ENCODE assay signal across 15 cellular contexts in the genomic region with DNA sequence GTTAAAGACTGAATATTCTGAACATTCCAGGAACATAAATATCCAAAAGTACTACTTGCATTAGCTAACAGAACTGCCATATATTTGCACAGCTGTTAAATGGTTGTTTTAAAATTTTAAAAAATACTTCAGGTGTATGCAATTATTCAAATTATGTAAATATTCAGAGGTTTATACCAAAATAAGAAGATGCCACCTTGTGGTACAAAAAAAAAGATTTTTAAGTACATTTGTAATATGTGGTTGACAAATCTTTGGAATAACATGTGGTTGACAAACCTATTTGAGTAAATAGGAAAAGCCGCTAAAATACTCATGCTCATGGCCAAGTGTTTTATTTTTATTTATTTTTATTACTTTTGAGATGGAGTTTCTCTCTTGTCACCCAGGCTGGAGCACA.
A peak's percentile ranks its signal among the peaks of the same experiment; 100 is the strongest.
DNase-seq lines count a peak whose midpoint lies in the region; ATAC-seq and TF ChIP-seq lines count a peak whose summit lies in the region.
"Had no signal": no experiment of that assay in that cellular context is flagged by ENCODE, and none has a peak within 500 bp of the region (broad histone marks: within the 10 kb centered on the region; RNA-seq: fewer than 3 reads in every experiment).

No MANE protein-coding gene starts in this region.

- no peaks in the 10 kb centered on the region for H3K9me2 ChIP-seq in HCT116 (ENCODE audit: insufficient read depth)

- no peak overlapping the region for H3K27ac Mint-ChIP-seq in mesothelial cell of epicardium
- no peak overlapping the region for H3K27ac Mint-ChIP-seq in activated T-helper 1 cell treated with anti-CD3 and anti-CD28 coated beads, Interleukin-12 subunit alpha, Interleukin-12 subunit beta, Interleukin-2, Interleukin-4 antibody, amounts not matched to agents 30 ng/mL and 10 ng/mL and 1 ng/mL, durations not matched to agents 14 hours and 24 hours and 36 hours
- H3K27ac Mint-ChIP-seq: nephron had no signal

- no peaks in the 10 kb centered on the region for H4K20me1 ChIP-seq in HCT116 (ENCODE audit: insufficient read depth)
- H4K20me1 ChIP-seq in mammary epithelial cell (ENCODE audit: insufficient read depth, low read length) = no peaks in the 10 kb centered on the region

- no peaks in the 10 kb centered on the region for H3K9me3 ChIP-seq in HCT116 (ENCODE audit: control insufficient read depth in 1 of 2, insufficient read depth in 1 of 2, low read depth in 1 of 2, low read length in 2 of 2)
- H3K9me3 ChIP-seq in mammary epithelial cell (replicated peaks; ENCODE audit: insufficient read depth, low read length) = no peaks in the 10 kb centered on the region
- no peaks in the 10 kb centered on the region for H3K9me3 ChIP-seq in gastroesophageal sphincter
- H3K9me3 ChIP-seq: Caco-2, colonic mucosa, lower lobe of right lung, transverse colon had no signal

- H3K4me1 ChIP-seq in HCT116 (ENCODE audit: control insufficient read depth in 1 of 2, insufficient read depth in 2 of 2, low read length in 2 of 2) (no peaks in the 10 kb centered on the region), mammary epithelial cell (ENCODE audit: insufficient read depth, low read length) (no peaks in the 10 kb centered on the region), gastroesophageal sphincter (no peaks in the 10 kb centered on the region)
- H3K4me1 ChIP-seq: Caco-2, colonic mucosa, esophagus muscularis mucosa, lower lobe of right lung, transverse colon had no signal

- H3K36me3 Mint-ChIP-seq in mesothelial cell of epicardium = no peaks in the 10 kb centered on the region
- no peaks in the 10 kb centered on the region for H3K36me3 Mint-ChIP-seq in activated T-helper 1 cell treated with anti-CD3 and anti-CD28 coated beads, Interleukin-12 subunit alpha, Interleukin-12 subunit beta, Interleukin-2, Interleukin-4 antibody, amounts not matched to agents 30 ng/mL and 10 ng/mL and 1 ng/mL, durations not matched to agents 14 hours and 24 hours and 36 hours (ENCODE audit: low read depth)

- no peak for TF ChIP-seq EP300 in gastroesophageal sphincter (IDR thresholded peaks at IDR 0.05)

- no peak overlapping the region for H3K4me3 Mint-ChIP-seq in mesothelial cell of epicardium
- no peak overlapping the region for H3K4me3 Mint-ChIP-seq in activated T-helper 1 cell treated with anti-CD3 and anti-CD28 coated beads, Interleukin-12 subunit alpha, Interleukin-12 subunit beta, Interleukin-2, Interleukin-4 antibody, amounts not matched to agents 30 ng/mL and 10 ng/mL and 1 ng/mL, durations not matched to agents 14 hours and 24 hours and 36 hours
- H3K4me3 Mint-ChIP-seq: nephron had no signal

- DNase-seq in HCT116 (ENCODE audit: low read depth, low spot score) (no peak), NCI-H446 treated with DMSO at 0.1 percent for 48 hours (lab: John Stamatoyannopoulos, UW) (peak; percentile 49), mammary epithelial cell (no peak), mesothelial cell of epicardium (ENCODE audit: low spot score in 2 of 2, unreplicated experiment in 2 of 2) (no peak)
- DNase-seq in activated T-helper 1 cell treated with anti-CD3 and anti-CD28 coated beads, Interleukin-12 subunit alpha, Interleukin-12 subunit beta, Interleukin-2, Interleukin-4 antibody, amounts not matched to agents 30 ng/mL and 10 ng/mL and 1 ng/mL, durations not matched to agents 14 hours and 24 hours and 36 hours (ENCODE audit: low spot score) = no peak
- DNase-seq: activated CD4-positive, alpha-beta T cell treated with anti-CD3 and anti-CD28 coated beads, Interleukin-2, amount 50 U/mL, for 1 hour; activated T-cell treated with anti-CD3 and anti-CD28 coated beads, Interleukin-2, amount 50 U/mL, for 48 hours; Caco-2; colonic mucosa; lower lobe of right lung; transverse colon had no signal

- TF ChIP-seq POLR2A in HCT116 (IDR thresholded peaks at IDR 0.05; ENCODE audit: borderline replicate concordance, extremely low read depth, insufficient read depth, insufficient read length) (no peak), gastroesophageal sphincter (IDR thresholded peaks at IDR 0.05) (no peak)

- H3K9me3 Mint-ChIP-seq in mesothelial cell of epicardium = peaks cover 6% of the 10 kb centered on the region
- no peaks in the 10 kb centered on the region for H3K9me3 Mint-ChIP-seq in activated T-helper 1 cell treated with anti-CD3 and anti-CD28 coated beads, Interleukin-12 subunit alpha, Interleukin-12 subunit beta, Interleukin-2, Interleukin-4 antibody, amounts not matched to agents 30 ng/mL and 10 ng/mL and 1 ng/mL, durations not matched to agents 14 hours and 24 hours and 36 hours
- H3K9me3 Mint-ChIP-seq: nephron had no signal

- RAD21 ChIA-PET in HCT116 (lab: Charles Lee; ENCODE audit: low non-redundant PET in 1 of 2, low total read pairs in 2 of 2, uncharacterized antibody in 2 of 2, unreplicated experiment in 2 of 2) = interaction anchor here (1.0 to 1.1 kb wide), 2 partner anchors 109 kb away, joined by 4 to 8 read pairs; no protein-coding TSS in a partner anchor

- H3K4me3 ChIP-seq in HCT116 (replicated peaks in 1 of 2; ENCODE audit: low read depth in 1 of 2, low read length in 2 of 2) (no peak overlapping the region), mammary epithelial cell (replicated peaks in 1 of 3; ENCODE audit: insufficient read depth in 1 of 3, low read depth in 2 of 3, low read length in 3 of 3) (no peak overlapping the region), gastroesophageal sphincter (no peak overlapping the region)
- H3K4me3 ChIP-seq: colonic mucosa, esophagus muscularis mucosa, lower lobe of right lung, transverse colon had no signal

- H3K27ac ChIP-seq in HCT116 (ENCODE audit: low read depth, low read length) (no peak overlapping the region), mammary epithelial cell (ENCODE audit: insufficient read depth, low read depth, low read length) (no peak overlapping the region), gastroesophageal sphincter (no peak overlapping the region)
- H3K27ac ChIP-seq: colonic mucosa, esophagus muscularis mucosa, lower lobe of right lung, transverse colon had no signal

- H3K27me3 ChIP-seq in HCT116 (ENCODE audit: insufficient read depth, low read length) (no peaks in the 10 kb centered on the region), mammary epithelial cell (ENCODE audit: insufficient read depth, low read length) (no peaks in the 10 kb centered on the region), gastroesophageal sphincter (no peaks in the 10 kb centered on the region)
- H3K27me3 ChIP-seq: colonic mucosa, esophagus muscularis mucosa, transverse colon had no signal

- in situ Hi-C loops in mammary epithelial cell (cut with MboI; ENCODE audit: low sequenced_read_pairs in 2 of 2) = loop anchor here in 1 of 2 donors (25.0 kb wide), 1 partner anchor 119 kb away; no protein-coding TSS in a partner anchor

- H3K79me2 ChIP-seq in HCT116 (ENCODE audit: insufficient read depth, low read length) = no peaks in the 10 kb centered on the region
- no peaks in the 10 kb centered on the region for H3K79me2 ChIP-seq in mammary epithelial cell (ENCODE audit: insufficient read depth, low read length)

- H3K36me3 ChIP-seq in HCT116 (ENCODE audit: control insufficient read depth in 1 of 2, insufficient read depth in 2 of 2, low read length in 2 of 2) (no peaks in the 10 kb centered on the region), mammary epithelial cell (ENCODE audit: insufficient read depth, low read length) (no peaks in the 10 kb centered on the region), gastroesophageal sphincter (no peaks in the 10 kb centered on the region)
- H3K36me3 ChIP-seq: colonic mucosa, esophagus muscularis mucosa, lower lobe of right lung, transverse colon had no signal

- POLR2A ChIA-PET in HCT116 (lab: Charles Lee) = no interaction called here

- no peaks in the 10 kb centered on the region for H3K27me3 Mint-ChIP-seq in mesothelial cell of epicardium (ENCODE audit: low read depth)
- no peaks in the 10 kb centered on the region for H3K27me3 Mint-ChIP-seq in activated T-helper 1 cell treated with anti-CD3 and anti-CD28 coated beads, Interleukin-12 subunit alpha, Interleukin-12 subunit beta, Interleukin-2, Interleukin-4 antibody, amounts not matched to agents 30 ng/mL and 10 ng/mL and 1 ng/mL, durations not matched to agents 14 hours and 24 hours and 36 hours (ENCODE audit: insufficient read depth)

- no peak for ATAC-seq in HCT116
- no peak for ATAC-seq in gastroesophageal sphincter
- no peak for ATAC-seq in GM21447 (IDR thresholded peaks at IDR 0.05; ENCODE audit: unreplicated experiment)
- ATAC-seq: lower lobe of right lung had no signal

- BruUV-seq in HCT116 (replicated peaks; lab: Mats Ljungman, UMichigan) (no TSS peak), mammary epithelial cell (replicated peaks; lab: Mats Ljungman, UMichigan) (no TSS peak)

- intact Hi-C loops in HCT116 (cut with micrococcal nuclease) (loop anchor here (2.0 to 10.0 kb wide), 2 partner anchors 110 to 926 kb away; no protein-coding TSS in a partner anchor), mammary epithelial cell (cut with micrococcal nuclease) (loop anchor here (1.0 to 2.0 kb wide), 2 partner anchors 110 to 774 kb away; no protein-coding TSS in a partner anchor)
- intact Hi-C loops in activated T-helper 1 cell treated with anti-CD3 and anti-CD28 coated beads, Interleukin-12 subunit alpha, Interleukin-12 subunit beta, Interleukin-2, Interleukin-4 antibody, amounts not matched to agents 30 ng/mL and 10 ng/mL and 1 ng/mL, durations not matched to agents 14 hours and 24 hours and 36 hours (cut with micrococcal nuclease) = no loop called here

- no peaks in the 10 kb centered on the region for H3K4me1 Mint-ChIP-seq in mesothelial cell of epicardium
- no peaks in the 10 kb centered on the region for H3K4me1 Mint-ChIP-seq in activated T-helper 1 cell treated with anti-CD3 and anti-CD28 coated beads, Interleukin-12 subunit alpha, Interleukin-12 subunit beta, Interleukin-2, Interleukin-4 antibody, amounts not matched to agents 30 ng/mL and 10 ng/mL and 1 ng/mL, durations not matched to agents 14 hours and 24 hours and 36 hours (ENCODE audit: low read depth)
- H3K4me1 Mint-ChIP-seq: nephron had no signal

- 92% methylated on average over 1 of the region's 1 CpG for WGBS in mammary epithelial cell (ENCODE audit: low coverage, missing lambda C conversion rate)
- WGBS in gastroesophageal sphincter (ENCODE audit: low coverage in 1 of 2), 2 donors = 81 to 100% methylated on average over 1 of the region's 1 CpG

- dilution Hi-C loops in mammary epithelial cell (cut with HindIII; ENCODE audit: low sequenced_read_pairs) = no loop called here

- no peak overlapping the region for H3K9ac ChIP-seq in HCT116 (ENCODE audit: low read length)
- no peak overlapping the region for H3K9ac ChIP-seq in mammary epithelial cell (ENCODE audit: insufficient read depth, low read length)

- TF ChIP-seq CTCF in HCT116 (IDR thresholded peaks at IDR 0.05 in 2 of 3, conservative IDR thresholded peaks at IDR 0.05 in 1 of 3; ENCODE audit: borderline replicate concordance in 1 of 3, insufficient read depth in 1 of 3, low read depth in 2 of 3, low read length in 2 of 3) (peak in 2 of 3 experiments; percentile 31 to 43; a peak in 2 of 6 replicates), mammary epithelial cell (conservative IDR thresholded peaks at IDR 0.05 in 1 of 2, IDR thresholded peaks at IDR 0.05 in 1 of 2; ENCODE audit: extremely low read depth in 1 of 2, insufficient read depth in 1 of 2, low read depth in 1 of 2, low read length in 2 of 2) (peak; percentile 6 to 26), mesothelial cell of epicardium (IDR thresholded peaks at IDR 0.05; ENCODE audit: unreplicated experiment) (peak; percentile 35), gastroesophageal sphincter (IDR thresholded peaks at IDR 0.05) (no peak)

- CTCF ChIA-PET in HCT116 (lab: Charles Lee) = interaction anchor here (0.6 to 1.8 kb wide), 7 partner anchors 9 to 961 kb away, joined by 3 to 28 read pairs (median 3); no protein-coding TSS in a partner anchor
- CTCF ChIA-PET in mammary epithelial cell (lab: Charles Lee; ENCODE audit: low non-redundant PET) = interaction anchor here (0.9 kb wide), 2 partner anchors 110 to 1835 kb away, joined by 3 to 14 read pairs; no protein-coding TSS in a partner anchor

- H3K4me2 ChIP-seq in HCT116 (ENCODE audit: low read length) (no peak overlapping the region), mammary epithelial cell (ENCODE audit: insufficient read depth, low read depth, low read length) (no peak overlapping the region)

- peak; percentile 32; the same call in 1 of the 2 replicates for TF ChIP-seq RAD21 in HCT116 (IDR thresholded peaks at IDR 0.05; ENCODE audit: low read depth)

- H2AFZ ChIP-seq in HCT116 (ENCODE audit: low read depth, low read length, poor library complexity, severe bottlenecking) (no peak overlapping the region), mammary epithelial cell (ENCODE audit: low read depth, low read length) (no peak overlapping the region)

Comparison
In these comparisons a context has a peak if more than half of its experiments do, and no peak if none do; other contexts are left out.
1. CTCF ChIP-seq: peak in HCT116 (2 of 3), mammary epithelial cell (2 of 2) and mesothelial cell of epicardium (single experiment); none in gastroesophageal sphincter (0 of 4).